In the genomic region with DNA sequence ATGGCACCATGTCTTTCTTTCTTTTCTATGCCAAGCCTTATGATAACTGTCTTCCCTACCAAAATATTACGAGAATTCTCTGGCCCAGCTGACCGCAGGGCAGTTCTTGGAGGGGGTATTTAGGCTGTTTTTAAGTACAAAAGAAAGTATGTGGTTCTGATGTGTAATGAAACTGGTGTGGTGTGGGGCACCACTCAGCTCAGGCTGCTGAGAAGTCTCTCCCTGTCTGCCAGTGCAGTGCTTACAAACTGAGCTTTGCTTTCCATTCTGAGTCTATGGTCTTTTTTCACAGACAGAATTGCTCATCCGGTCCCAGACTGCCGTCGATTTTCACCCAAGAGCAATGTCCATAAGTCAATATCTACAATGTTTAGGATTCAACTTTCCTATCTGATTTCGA, we compare ENCODE assay signal across 23 cellular contexts.
DNase-seq lines count a peak whose midpoint lies in the region; ATAC-seq and TF ChIP-seq lines count a peak whose summit lies in the region.
"Had no signal": no experiment of that assay in that cellular context is flagged by ENCODE, and none has a peak within 500 bp of the region (broad histone marks: within the 10 kb centered on the region; RNA-seq: fewer than 3 reads in every experiment).

No MANE protein-coding gene starts in this region.

- no peak for TF ChIP-seq CTCF in MM.1S (IDR thresholded peaks at IDR 0.05; ENCODE audit: low read length)
- TF ChIP-seq CTCF in neural progenitor cell (IDR thresholded peaks at IDR 0.05): no peak

- no peaks in the 10 kb centered on the region for H4K20me1 ChIP-seq in MM.1S (ENCODE audit: insufficient read depth, low read length)
- H4K20me1 ChIP-seq in neural progenitor cell (ENCODE audit: low read depth): no peaks in the 10 kb centered on the region
- H4K20me1 ChIP-seq: BLaER1 had no signal

- no peak overlapping the region for H3K4me3 Mint-ChIP-seq in neural progenitor cell
- H3K4me3 Mint-ChIP-seq: CD14-positive monocyte; CD4-positive, alpha-beta memory T cell; CD4-positive, CD25-positive, alpha-beta regulatory T cell; CD8-positive, alpha-beta memory T cell had no signal

- H3K36me3 ChIP-seq in MM.1S (replicated peaks; ENCODE audit: insufficient read depth, low read length) (no peaks in the 10 kb centered on the region), neural progenitor cell (no peaks in the 10 kb centered on the region)
- H3K36me3 ChIP-seq: BE2C, BLaER1 had no signal

- no peak overlapping the region for H2AFZ ChIP-seq in MM.1S (ENCODE audit: low read length)
- peak overlapping the region; percentile 46 for H2AFZ ChIP-seq in neural progenitor cell (replicated peaks)

- H3K9me3 Mint-ChIP-seq in neural progenitor cell: no peaks in the 10 kb centered on the region

- H3K27ac ChIP-seq in MM.1S (ENCODE audit: low read length): no peak overlapping the region
- H3K27ac ChIP-seq in neural progenitor cell: no peak overlapping the region
- H3K27ac ChIP-seq: BLaER1 had no signal

- H3K4me3 ChIP-seq in MM.1S (ENCODE audit: low read length): no peak overlapping the region
- H3K4me3 ChIP-seq in neural progenitor cell: no peak overlapping the region
- H3K4me3 ChIP-seq: BLaER1, GM12878 had no signal

- H3K27ac Mint-ChIP-seq in neural progenitor cell: no peak overlapping the region
- H3K27ac Mint-ChIP-seq: CD14-positive monocyte; CD4-positive, alpha-beta memory T cell; CD4-positive, CD25-positive, alpha-beta regulatory T cell; CD8-positive, alpha-beta memory T cell had no signal

- no peaks in the 10 kb centered on the region for H3K9me3 ChIP-seq in MM.1S (replicated peaks; ENCODE audit: insufficient read depth, low read length)
- H3K9me3 ChIP-seq in neural progenitor cell (ENCODE audit: low read depth): no peaks in the 10 kb centered on the region
- H3K9me3 ChIP-seq: BE2C, BLaER1 had no signal

- no peaks in the 10 kb centered on the region for H3K79me2 ChIP-seq in MM.1S (ENCODE audit: low read length)
- H3K79me2 ChIP-seq in neural progenitor cell (ENCODE audit: low read depth): no peaks in the 10 kb centered on the region

- H3K4me1 Mint-ChIP-seq in neural progenitor cell: peaks cover under 1% of the 10 kb centered on the region
- H3K4me1 Mint-ChIP-seq: CD14-positive monocyte; CD4-positive, alpha-beta memory T cell; CD4-positive, CD25-positive, alpha-beta regulatory T cell; CD8-positive, alpha-beta memory T cell had no signal

- H3K4me1 ChIP-seq in MM.1S (ENCODE audit: low read length) (peaks cover 40% of the 10 kb centered on the region), neural progenitor cell (no peaks in the 10 kb centered on the region)
- H3K4me1 ChIP-seq: BLaER1 had no signal

- H3K4me2 ChIP-seq in MM.1S (ENCODE audit: low read depth, low read length) (peak overlapping the region; percentile 22; the same call in 1 of the 2 replicates), neural progenitor cell (no peak overlapping the region)
- H3K4me2 ChIP-seq: BLaER1 had no signal

- no peak overlapping the region for H3K9ac ChIP-seq in MM.1S (ENCODE audit: low read length)
- H3K9ac ChIP-seq in neural progenitor cell: no peak overlapping the region
- H3K9ac ChIP-seq: BLaER1 had no signal

- ATAC-seq in HG03175 (IDR thresholded peaks at IDR 0.05; ENCODE audit: unreplicated experiment) (no peak), HG03280 (IDR thresholded peaks at IDR 0.05; ENCODE audit: unreplicated experiment) (no peak)
- ATAC-seq: GM12878 had no signal

- no peaks in the 10 kb centered on the region for H3K9me2 ChIP-seq in MM.1S (replicated peaks; ENCODE audit: insufficient read depth, low read length)

- H3K27me3 Mint-ChIP-seq in neural progenitor cell (ENCODE audit: insufficient read depth, low read depth): no peaks in the 10 kb centered on the region
- H3K27me3 Mint-ChIP-seq: CD4-positive, CD25-positive, alpha-beta regulatory T cell had no signal

- H3F3A ChIP-seq in MM.1S (ENCODE audit: insufficient read depth, low read length): peaks cover 8% of the 10 kb centered on the region
- H3F3A ChIP-seq in neural progenitor cell (ENCODE audit: low read depth): no peaks in the 10 kb centered on the region

- DNase-seq in MM.1S (peak; percentile 71), neural progenitor cell (ENCODE audit: low spot score) (no peak), NCI-H446 (lab: John Stamatoyannopoulos, UW) (no peak)
- DNase-seq: 8988T; ACHN; BE2C; C1 segment of cervical spinal cord; CD4-positive, alpha-beta memory T cell; CD4-positive, CD25-positive, alpha-beta regulatory T cell; CD8-positive, alpha-beta memory T cell; COR-L47; DMS 273 treated with DMSO at 0.1 percent for 48 hours; DMS153; DMS53; DMS79; DND-41; EL; GDM1 had no signal

- H3K27me3 ChIP-seq in MM.1S (replicated peaks; ENCODE audit: insufficient read depth, low read length) (no peaks in the 10 kb centered on the region), neural progenitor cell (no peaks in the 10 kb centered on the region)
- H3K27me3 ChIP-seq: BE2C, BLaER1 had no signal

- no peaks in the 10 kb centered on the region for H3K36me3 Mint-ChIP-seq in neural progenitor cell
- H3K36me3 Mint-ChIP-seq: CD14-positive monocyte; CD4-positive, alpha-beta memory T cell; CD4-positive, CD25-positive, alpha-beta regulatory T cell; CD8-positive, alpha-beta memory T cell had no signal
